9 cellular contexts compared by ENCODE assay signal in the genomic region with DNA sequence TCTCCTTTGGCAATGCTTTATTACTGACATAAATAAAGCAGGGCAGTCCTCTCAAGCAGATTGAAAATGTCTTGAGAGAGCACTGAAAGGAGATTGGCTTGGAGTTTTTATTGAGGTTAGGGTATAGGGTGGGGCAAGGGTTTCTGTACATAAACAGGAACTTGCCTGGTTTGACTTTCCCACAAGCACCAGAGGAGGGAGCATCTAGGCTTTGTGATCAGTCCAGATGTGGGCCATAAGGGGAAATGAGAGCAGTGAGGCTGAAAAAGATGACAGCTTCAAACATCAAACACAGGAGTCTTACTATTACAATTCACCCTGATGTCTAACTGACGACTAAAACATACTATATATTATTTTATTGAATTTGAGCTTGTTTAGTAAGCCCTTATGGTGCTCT.
DNase-seq lines count a peak whose midpoint lies in the region; ATAC-seq and TF ChIP-seq lines count a peak whose summit lies in the region.
"Had no signal": no experiment of that assay in that cellular context is flagged by ENCODE, and none has a peak within 500 bp of the region (broad histone marks: within the 10 kb centered on the region; RNA-seq: fewer than 3 reads in every experiment).

No MANE protein-coding gene starts in this region.

- H3K27me3 Mint-ChIP-seq in activated CD4-positive, alpha-beta memory T cell treated with anti-CD3 and anti-CD28 coated beads for 36 hours: no peaks in the 10 kb centered on the region

- peak; percentile 68 for TF ChIP-seq CTCF in GM06990 (IDR thresholded peaks at IDR 0.05; ENCODE audit: insufficient read depth, low read length, poor library complexity, severe bottlenecking)
- no peak for TF ChIP-seq CTCF in coronary artery (IDR thresholded peaks at IDR 0.05)
- peak in 1 of 6 experiments; percentile 6 for TF ChIP-seq CTCF in Peyer's patch (IDR thresholded peaks at IDR 0.05)

- DNase-seq in GM06990 (ENCODE audit: extremely low read depth, insufficient read length) (peak; percentile 6), coronary artery (ENCODE audit: low spot score) (no peak), A172 (ENCODE audit: low spot score) (no peak), ecto neural progenitor cell (ENCODE audit: low spot score) (no peak), Peyer's patch (no peak)
- peak; percentile 38 for DNase-seq in activated CD4-positive, alpha-beta memory T cell treated with anti-CD3 and anti-CD28 coated beads for 36 hours

- no peak overlapping the region for H3K27ac ChIP-seq in coronary artery
- no peak overlapping the region for H3K27ac ChIP-seq in Peyer's patch

- H3K36me3 Mint-ChIP-seq in activated CD4-positive, alpha-beta memory T cell treated with anti-CD3 and anti-CD28 coated beads for 36 hours: no peaks in the 10 kb centered on the region

- no peaks in the 10 kb centered on the region for H3K36me3 ChIP-seq in GM06990 (ENCODE audit: control insufficient read depth, insufficient read depth, low read length)
- H3K36me3 ChIP-seq in Peyer's patch: no peaks in the 10 kb centered on the region

- H3K27ac Mint-ChIP-seq in activated CD4-positive, alpha-beta memory T cell treated with anti-CD3 and anti-CD28 coated beads for 36 hours: no peak overlapping the region

- POLR2A ChIA-PET in activated CD4-positive, alpha-beta memory T cell treated with anti-CD3 and anti-CD28 coated beads for 36 hours (lab: Charles Lee): interaction anchor here (1.4 kb wide), 1 partner anchor 44 kb away, joined by 3 read pairs; no protein-coding TSS in a partner anchor

- no peaks in the 10 kb centered on the region for H3K4me1 ChIP-seq in Peyer's patch

- peaks cover 19% of the 10 kb centered on the region for H3K4me1 Mint-ChIP-seq in activated CD4-positive, alpha-beta memory T cell treated with anti-CD3 and anti-CD28 coated beads for 36 hours (ENCODE audit: low read depth)

- ATAC-seq in GM19438 (IDR thresholded peaks at IDR 0.05; ENCODE audit: low read depth, unreplicated experiment): peak; percentile 81
- ATAC-seq in HG03521 (IDR thresholded peaks at IDR 0.05; ENCODE audit: unreplicated experiment): peak; percentile 93

- no peak overlapping the region for H3K4me3 ChIP-seq in GM06990 (replicated peaks; ENCODE audit: low read depth, low read length)
- H3K4me3 ChIP-seq in coronary artery: no peak overlapping the region
- no peak overlapping the region for H3K4me3 ChIP-seq in Peyer's patch

- TF ChIP-seq POLR2A in Peyer's patch (IDR thresholded peaks at IDR 0.05): no peak

- H3K27me3 ChIP-seq in GM06990 (replicated peaks; ENCODE audit: control insufficient read depth, insufficient read depth, low read length) (no peaks in the 10 kb centered on the region), Peyer's patch (no peaks in the 10 kb centered on the region)

- CTCF ChIA-PET in activated CD4-positive, alpha-beta memory T cell treated with anti-CD3 and anti-CD28 coated beads for 36 hours (lab: Charles Lee): no interaction called here

- H3K9me3 Mint-ChIP-seq in activated CD4-positive, alpha-beta memory T cell treated with anti-CD3 and anti-CD28 coated beads for 36 hours: peaks cover 3% of the 10 kb centered on the region

- intact Hi-C loops in activated CD4-positive, alpha-beta memory T cell treated with anti-CD3 and anti-CD28 coated beads for 36 hours (cut with micrococcal nuclease): loop anchor here (1.0 kb wide), 1 partner anchor 282 kb away; no protein-coding TSS in a partner anchor

- H3K9me3 ChIP-seq in Peyer's patch: no peaks in the 10 kb centered on the region

- no peak overlapping the region for H3K4me3 Mint-ChIP-seq in activated CD4-positive, alpha-beta memory T cell treated with anti-CD3 and anti-CD28 coated beads for 36 hours
- H3K4me3 Mint-ChIP-seq: activated T-cell treated with anti-CD3 and anti-CD28 coated beads, Interleukin-2, amount 50 U/mL, for 72 hours had no signal

Comparison
In these comparisons a context has a peak if more than half of its experiments do, and no peak if none do; other contexts are left out.
1. DNase-seq: peak in GM06990 (single experiment) and activated CD4-positive, alpha-beta memory T cell treated with anti-CD3 and anti-CD28 coated beads for 36 hours (single experiment); none in coronary artery (single experiment), A172 (single experiment), ecto neural progenitor cell (single experiment) and Peyer's patch (0 of 3).